16 cellular contexts compared by ENCODE assay signal in the genomic region with DNA sequence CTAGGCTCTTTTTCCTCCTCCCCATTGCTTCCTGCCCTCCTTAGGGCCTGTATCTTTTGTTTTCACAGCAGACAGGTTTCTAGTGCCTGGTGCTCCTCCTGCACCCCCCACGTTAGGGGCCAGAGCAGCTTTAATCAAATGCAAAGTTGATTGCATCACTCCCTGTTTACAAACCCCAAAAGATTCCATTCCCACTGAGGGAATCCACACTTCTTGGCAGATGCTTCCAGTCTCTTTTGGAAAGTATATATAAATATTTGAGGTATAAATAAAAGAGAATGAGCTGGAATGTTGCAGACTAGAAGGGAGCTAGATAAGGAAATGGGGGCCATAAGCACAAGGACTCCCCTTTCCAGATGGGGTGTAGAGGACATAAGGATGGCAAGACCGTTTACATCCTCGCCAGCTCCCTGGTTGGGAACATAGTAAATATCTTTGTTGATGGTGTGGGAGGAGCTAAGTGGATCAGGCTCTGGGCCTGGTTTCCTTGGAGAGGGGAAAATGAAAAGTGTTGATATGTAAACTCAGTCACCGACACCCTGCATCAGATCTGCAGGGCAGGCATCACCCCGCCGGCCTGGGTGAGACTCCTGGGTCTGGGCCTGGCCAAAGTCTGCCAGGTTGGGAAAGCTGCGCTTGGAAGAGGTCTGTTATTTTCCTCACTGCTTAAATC. TPM values are rescaled to one million over a fixed set of nuclear protein-coding genes. Genes with fewer than 3 reads are reported as not detected.
DNase-seq lines count a peak whose midpoint lies in the region; ATAC-seq, FAIRE-seq and TF ChIP-seq lines count a peak whose summit lies in the region.
"Had no signal": no experiment of that assay in that cellular context is flagged by ENCODE, and none has a peak within 500 bp of the region (broad histone marks: within the 10 kb centered on the region; RNA-seq: fewer than 3 reads in every experiment).

No MANE protein-coding gene starts in this region.

- ATAC-seq in upper lobe of right lung = peak; percentile 1
- ATAC-seq: left colon had no signal

- peaks cover 4% of the 10 kb centered on the region for H3K36me3 Mint-ChIP-seq in activated naive CD8-positive, alpha-beta T cell
- peaks cover 4% of the 10 kb centered on the region for H3K36me3 Mint-ChIP-seq in activated naive CD8-positive, alpha-beta T cell treated with anti-CD3 and anti-CD28 coated beads for 36 hours

- H3K9me3 ChIP-seq in liver (ENCODE audit: control insufficient read depth in 4 of 4, low read length in 3 of 4) (no peaks in the 10 kb centered on the region), upper lobe of right lung (no peaks in the 10 kb centered on the region)
- H3K9me3 ChIP-seq: upper lobe of left lung had no signal

- peak; percentile 20 to 24 for TF ChIP-seq RAD21 in liver (IDR thresholded peaks at IDR 0.05)

- WGBS in liver = 30% methylated on average over 7 of the region's 7 CpGs

- H3K36me3 ChIP-seq in liver (ENCODE audit: control insufficient read depth in 4 of 4, insufficient read depth in 3 of 4, low read depth in 1 of 4, low read length in 3 of 4) = peaks cover 0 to 21% (median 7%) of the 10 kb centered on the region in 4 donors
- H3K36me3 ChIP-seq in upper lobe of right lung = peaks cover 4% of the 10 kb centered on the region

- TF ChIP-seq CTCF in choroid plexus epithelial cell (conservative IDR thresholded peaks at IDR 0.05; ENCODE audit: low read depth, low read length) (no peak), liver (IDR thresholded peaks at IDR 0.05; ENCODE audit: low read depth, low read length, missing input control) (no peak), upper lobe of right lung (IDR thresholded peaks at IDR 0.05) (no peak)

- H3K4me1 ChIP-seq in liver (ENCODE audit: control insufficient read depth in 4 of 4, insufficient read depth in 4 of 4, low read length in 3 of 4) (peaks cover 23 to 60% (median 54%) of the 10 kb centered on the region in 4 donors), upper lobe of right lung (peaks cover 6% of the 10 kb centered on the region)

- DNase-seq in activated naive CD8-positive, alpha-beta T cell treated with anti-CD3 and anti-CD28 coated beads for 36 hours = no peak
- DNase-seq in choroid plexus epithelial cell (ENCODE audit: low read depth) (peak; percentile 77), upper lobe of right lung (no peak), RCC 7860 (ENCODE audit: low spot score) (no peak), SIG-M5 treated with dmso at 0.1 percent for 504 hours (lab: John Stamatoyannopoulos, UW; ENCODE audit: unreplicated experiment) (no peak)
- no peak for DNase-seq in stimulated activated naive CD4-positive, alpha-beta T cell treated with Interleukin-2 at 50 U/mL for 16 hours (lab: John Stamatoyannopoulos, UW)
- DNase-seq: activated CD4-positive, alpha-beta T cell treated with anti-CD3 and anti-CD28 coated beads, Interleukin-2, amount 10 ng/mL, durations not matched to agents 24 days and 14 days; NCI-H524; occipital lobe had no signal

- H3K9me3 Mint-ChIP-seq in activated naive CD8-positive, alpha-beta T cell (ENCODE audit: low read depth) = no peaks in the 10 kb centered on the region
- H3K9me3 Mint-ChIP-seq in activated naive CD8-positive, alpha-beta T cell treated with anti-CD3 and anti-CD28 coated beads for 36 hours = no peaks in the 10 kb centered on the region
- H3K9me3 Mint-ChIP-seq: activated CD4-positive, alpha-beta T cell treated with anti-CD3 and anti-CD28 coated beads, Interleukin-2, amount 10 ng/mL, durations not matched to agents 24 days and 14 days had no signal

- peak overlapping the region; percentile 41 for H3K27ac Mint-ChIP-seq in activated naive CD8-positive, alpha-beta T cell
- no peak overlapping the region for H3K27ac Mint-ChIP-seq in activated naive CD8-positive, alpha-beta T cell treated with anti-CD3 and anti-CD28 coated beads for 36 hours
- H3K27ac Mint-ChIP-seq: activated CD4-positive, alpha-beta T cell treated with anti-CD3 and anti-CD28 coated beads, Interleukin-2, amount 10 ng/mL, durations not matched to agents 24 days and 14 days had no signal

- peaks cover 10% of the 10 kb centered on the region for H3K4me1 Mint-ChIP-seq in activated naive CD8-positive, alpha-beta T cell (ENCODE audit: low read depth)
- H3K4me1 Mint-ChIP-seq in activated naive CD8-positive, alpha-beta T cell treated with anti-CD3 and anti-CD28 coated beads for 36 hours = peaks cover 5% of the 10 kb centered on the region
- H3K4me1 Mint-ChIP-seq: activated CD4-positive, alpha-beta T cell treated with anti-CD3 and anti-CD28 coated beads, Interleukin-2, amount 10 ng/mL, durations not matched to agents 24 days and 14 days had no signal

- H3K4me3 ChIP-seq in choroid plexus epithelial cell (ENCODE audit: low read depth, low read length) (no peak overlapping the region), liver (ENCODE audit: low read depth in 1 of 3, low read length in 3 of 3) (no peak overlapping the region), upper lobe of right lung (no peak overlapping the region)
- H3K4me3 ChIP-seq: upper lobe of left lung had no signal

- no peak for FAIRE-seq in RCC 7860 (lab: Jason Lieb, UNC)
- FAIRE-seq: A204.1 had no signal

- no peaks in the 10 kb centered on the region for H3K27me3 ChIP-seq in liver (ENCODE audit: control insufficient read depth in 4 of 4, insufficient read depth in 4 of 4, low read length in 3 of 4)
- peaks cover 2% of the 10 kb centered on the region for H3K27me3 ChIP-seq in upper lobe of right lung

- no peak overlapping the region for H3K9ac ChIP-seq in liver (ENCODE audit: low read depth in 1 of 2, low read length in 2 of 2)

- no peaks in the 10 kb centered on the region for H3K27me3 Mint-ChIP-seq in activated naive CD8-positive, alpha-beta T cell
- peaks cover 8% of the 10 kb centered on the region for H3K27me3 Mint-ChIP-seq in activated naive CD8-positive, alpha-beta T cell treated with anti-CD3 and anti-CD28 coated beads for 36 hours

- intact Hi-C loops in upper lobe of right lung (cut with DNase I) = no loop called here

- no peak overlapping the region for H3K4me3 Mint-ChIP-seq in activated naive CD8-positive, alpha-beta T cell
- no peak overlapping the region for H3K4me3 Mint-ChIP-seq in activated naive CD8-positive, alpha-beta T cell treated with anti-CD3 and anti-CD28 coated beads for 36 hours
- H3K4me3 Mint-ChIP-seq: activated CD4-positive, alpha-beta T cell treated with anti-CD3 and anti-CD28 coated beads, Interleukin-2, amount 10 ng/mL, durations not matched to agents 24 days and 14 days had no signal

- H3K27ac ChIP-seq in liver (ENCODE audit: low read depth in 1 of 2, low read length in 2 of 2) (peak overlapping the region; percentile 77 to 80), upper lobe of right lung (peak overlapping the region; percentile 66)

TF ChIP-seq in liver, 16 proteins besides CTCF, POLR2A, EP300 and RAD21 (continues in another document):
- peak in 1 of 2 donors; percentile 26 for TF ChIP-seq HNF4A (conservative IDR thresholded peaks at IDR 0.05)
- TF ChIP-seq, protein P1, sequence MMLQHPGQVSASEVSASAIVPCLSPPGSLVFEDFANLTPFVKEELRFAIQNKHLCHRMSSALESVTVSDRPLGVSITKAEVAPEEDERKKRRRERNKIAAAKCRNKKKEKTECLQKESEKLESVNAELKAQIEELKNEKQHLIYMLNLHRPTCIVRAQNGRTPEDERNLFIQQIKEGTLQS (IDR thresholded peaks at IDR 0.05) = peak; percentile 64
- TF ChIP-seq SP1 (IDR thresholded peaks at IDR 0.05) = peak; percentile 10
- TF ChIP-seq, protein P2, sequence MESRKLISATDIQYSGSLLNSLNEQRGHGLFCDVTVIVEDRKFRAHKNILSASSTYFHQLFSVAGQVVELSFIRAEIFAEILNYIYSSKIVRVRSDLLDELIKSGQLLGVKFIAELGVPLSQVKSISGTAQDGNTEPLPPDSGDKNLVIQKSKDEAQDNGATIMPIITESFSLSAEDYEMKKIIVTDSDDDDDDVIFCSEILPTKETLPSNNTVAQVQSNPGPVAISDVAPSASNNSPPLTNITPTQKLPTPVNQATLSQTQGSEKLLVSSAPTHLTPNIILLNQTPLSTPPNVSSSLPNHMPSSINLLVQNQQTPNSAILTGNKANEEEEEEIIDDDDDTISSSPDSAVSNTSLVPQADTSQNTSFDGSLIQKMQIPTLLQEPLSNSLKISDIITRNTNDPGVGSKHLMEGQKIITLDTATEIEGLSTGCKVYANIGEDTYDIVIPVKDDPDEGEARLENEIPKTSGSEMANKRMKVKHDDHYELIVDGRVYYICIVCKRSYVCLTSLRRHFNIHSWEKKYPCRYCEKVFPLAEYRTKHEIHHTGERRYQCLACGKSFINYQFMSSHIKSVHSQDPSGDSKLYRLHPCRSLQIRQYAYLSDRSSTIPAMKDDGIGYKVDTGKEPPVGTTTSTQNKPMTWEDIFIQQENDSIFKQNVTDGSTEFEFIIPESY (IDR thresholded peaks at IDR 0.05) = peak; percentile 39
- no peak for TF ChIP-seq HNF4G (IDR thresholded peaks at IDR 0.05)
- TF ChIP-seq FOXA2 (IDR thresholded peaks at IDR 0.05) = peak; percentile 80
- no peak for TF ChIP-seq NR2F2 (IDR thresholded peaks at IDR 0.05)
- peak; percentile 67 for TF ChIP-seq FOXA1 (IDR thresholded peaks at IDR 0.05)
- TF ChIP-seq JUND (IDR thresholded peaks at IDR 0.05) = peak in 1 of 2 donors; percentile 32
- peak in 1 of 2 donors; percentile 55 for TF ChIP-seq EGR1 (IDR thresholded peaks at IDR 0.05; ENCODE audit: low read depth in 2 of 2)
- no peak for TF ChIP-seq TAF1 (conservative IDR thresholded peaks at IDR 0.05)
- peak; percentile 19 to 60 for TF ChIP-seq RXRA (IDR thresholded peaks at IDR 0.05)

RNA-seq across cellular contexts. Expression of a gene that starts 6.2 kb away (rescaled TPM):
- total RNA-seq in activated naive CD8-positive, alpha-beta T cell treated with anti-CD3 and anti-CD28 coated beads for 36 hours = not detected
- total RNA-seq in liver = 100 to 1,000 TPM; 149 to 437 TPM
- polyA plus RNA-seq in liver = 1,000 to 10,000 TPM; 1,248 to 1,915 TPM
- 259 TPM for total RNA-seq in upper lobe of right lung
- total RNA-seq: activated CD4-positive, alpha-beta T cell treated with anti-CD3 and anti-CD28 coated beads, Interleukin-2, amount 10 ng/mL, durations not matched to agents 24 days and 14 days; SK-MEL-5 had no signal

RNA-seq across cellular contexts. Expression of a gene that starts 11.9 kb away (rescaled TPM):
- total RNA-seq in activated naive CD8-positive, alpha-beta T cell treated with anti-CD3 and anti-CD28 coated beads for 36 hours = 1 to 10 TPM; 2.8 to 3.4 TPM
- total RNA-seq in liver = 10 to 100 TPM in 1 of 2 donors, 1 to 10 TPM in 1; 3.0 to 61.7 TPM
- polyA plus RNA-seq in liver = 10 to 100 TPM; 26.6 to 30.1 TPM
- total RNA-seq in upper lobe of right lung = 20.1 TPM
- total RNA-seq: SK-MEL-5 had no signal

RNA-seq across cellular contexts. Expression of a gene that starts 12.1 kb away (rescaled TPM):
- total RNA-seq in activated naive CD8-positive, alpha-beta T cell treated with anti-CD3 and anti-CD28 coated beads for 36 hours = 10 to 100 TPM; 23.5 to 26.1 TPM
- 10 to 100 TPM; 12.0 to 17.2 TPM for total RNA-seq in liver
- polyA plus RNA-seq in liver = 10 to 100 TPM; 13.9 to 21.0 TPM
- total RNA-seq in upper lobe of right lung = 10.2 TPM
- total RNA-seq: G401, SK-MEL-5 had no signal

RNA-seq across cellular contexts. Expression of a gene that starts 33.4 kb away (rescaled TPM):
- 10 to 100 TPM; 54.7 to 55.1 TPM for total RNA-seq in activated naive CD8-positive, alpha-beta T cell treated with anti-CD3 and anti-CD28 coated beads for 36 hours
- total RNA-seq in liver = 100 to 1,000 TPM in 1 of 2 donors, 10 to 100 TPM in 1; 44.4 to 118 TPM
- polyA plus RNA-seq in liver = 10 to 100 TPM; 17.1 to 65.8 TPM
- 93.7 TPM for total RNA-seq in upper lobe of right lung

RNA-seq across cellular contexts. Expression of a gene that starts 43.9 kb away (rescaled TPM):
- 1 to 10 TPM; 3.7 to 4.0 TPM for total RNA-seq in activated naive CD8-positive, alpha-beta T cell treated with anti-CD3 and anti-CD28 coated beads for 36 hours
- total RNA-seq in liver (1 to 10 TPM in 1 of 2 donors, under 1 TPM in 1; 0.33 to 3.1 TPM), upper lobe of right lung (4.4 TPM)
- under 1 TPM; 0.08 to 0.72 TPM for polyA plus RNA-seq in liver

Comparison
In these comparisons a context has a peak if more than half of its experiments do, and no peak if none do; other contexts are left out.
1. RNA of a gene that starts 6.2 kb away (total RNA-seq): 149 to 437 TPM in liver and 259 TPM in upper lobe of right lung (single experiment); not detected in activated naive CD8-positive, alpha-beta T cell treated with anti-CD3 and anti-CD28 coated beads for 36 hours; every median in the first group is over 100 times any median in the second.